Comparison of ENCODE assay signal across 1 cellular context in the genomic region with DNA sequence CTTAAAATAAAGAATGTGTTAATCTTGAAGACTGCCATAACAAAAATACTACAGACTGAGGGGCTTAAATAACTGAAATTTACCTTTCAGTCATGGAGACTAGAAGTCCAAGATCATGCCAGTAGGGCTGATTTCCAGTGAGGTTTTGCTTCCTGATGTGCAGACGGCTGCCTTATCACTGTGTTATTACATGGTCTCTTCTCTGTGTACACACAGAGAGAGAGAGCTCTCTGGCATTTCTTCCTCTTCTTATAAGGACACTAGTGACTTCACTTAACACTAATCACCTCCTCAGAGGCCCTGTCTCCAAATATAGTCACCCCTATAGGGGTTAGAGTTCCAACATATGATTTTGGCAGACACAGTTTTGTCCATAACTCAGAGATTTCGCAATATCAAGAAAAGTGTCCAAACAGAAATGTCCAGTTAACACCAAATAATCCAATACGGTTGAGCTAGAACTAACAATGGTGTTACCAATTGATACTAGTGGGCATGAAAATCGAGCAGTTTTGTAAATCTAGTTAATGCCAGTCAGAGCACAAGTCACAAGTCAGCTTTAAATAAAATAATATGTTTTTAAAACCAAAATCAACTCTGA.
TF ChIP-seq lines count a peak whose summit lies in the region.

No MANE protein-coding gene starts in this region.

TF ChIP-seq in K562, 482 proteins besides CTCF, POLR2A, EP300 and RAD21 (continued from another document):
- TF ChIP-seq CHD7 (IDR thresholded peaks at IDR 0.05; ENCODE audit: low read depth, low read length) (no peak), BRF1 (IDR thresholded peaks at IDR 0.05; ENCODE audit: borderline replicate concordance, extremely low read depth, insufficient read length) (no peak), TEAD1 (CRISPR knock-in tag; IDR thresholded peaks at IDR 0.05) (no peak)
